In genomic region chr3:4425707-4426106, GRCh38 we compare ENCODE assay signal across 10 cellular contexts. TPM values are rescaled to one million over a fixed set of nuclear protein-coding genes. Genes with fewer than 3 reads are reported as not detected.
DNase-seq lines count a peak whose midpoint lies in the region; TF ChIP-seq lines count a peak whose summit lies in the region.
"Had no signal": no experiment of that assay in that cellular context is flagged by ENCODE, and none has a peak within 500 bp of the region (broad histone marks: within the 10 kb centered on the region; RNA-seq: fewer than 3 reads in every experiment).

No MANE protein-coding gene starts in this region.

- H3K4me3 ChIP-seq in fibroblast of the aortic adventitia (ENCODE audit: low read depth, low read length), result no peak overlapping the region

- peaks cover 55% of the 10 kb centered on the region for H3K4me1 Mint-ChIP-seq in stimulated activated naive CD8-positive, alpha-beta T cell treated with anti-CD3 and anti-CD28 coated beads, Interleukin-15, Interleukin-2, amounts not matched to agents 100 ng/mL and 50 ng/mL, for 24 hours (ENCODE audit: low read depth)

- TF ChIP-seq CTCF in fibroblast of the aortic adventitia (IDR thresholded peaks at IDR 0.05; ENCODE audit: insufficient read depth, low read length), result no peak

- peaks cover 6% of the 10 kb centered on the region for H3K9me3 Mint-ChIP-seq in stimulated activated naive CD8-positive, alpha-beta T cell treated with anti-CD3 and anti-CD28 coated beads, Interleukin-15, Interleukin-2, amounts not matched to agents 100 ng/mL and 50 ng/mL, for 24 hours

- DNase-seq in activated naive CD4-positive, alpha-beta T cell treated with Interleukin-2 at 50 U/mL for 16 hours, result peak; percentile 24
- DNase-seq in activated naive CD4-positive, alpha-beta T cell (lab: John Stamatoyannopoulos, UW), result no peak
- DNase-seq in SK-MEL-5 (ENCODE audit: low read depth, low spot score), result peak; percentile 18
- peak; percentile 7 for DNase-seq in fibroblast of the aortic adventitia (ENCODE audit: low read depth)
- no peak for DNase-seq in iPS-NIHi11 (ENCODE audit: low spot score)
- DNase-seq in GDM1 (lab: John Stamatoyannopoulos, UW), result no peak
- no peak for DNase-seq in EL
- DNase-seq: GF-D8, NCI-H524 had no signal

- no peak overlapping the region for H3K4me3 Mint-ChIP-seq in stimulated activated naive CD8-positive, alpha-beta T cell treated with anti-CD3 and anti-CD28 coated beads, Interleukin-15, Interleukin-2, amounts not matched to agents 100 ng/mL and 50 ng/mL, for 24 hours

- H3K27me3 Mint-ChIP-seq in stimulated activated naive CD8-positive, alpha-beta T cell treated with anti-CD3 and anti-CD28 coated beads, Interleukin-15, Interleukin-2, amounts not matched to agents 100 ng/mL and 50 ng/mL, for 24 hours, result no peaks in the 10 kb centered on the region

- in situ Hi-C loops in SK-MEL-5 (cut with HindIII; ENCODE audit: low pct_unique_long_range_greater_than_20kb, low sequenced_read_pairs), result no loop called here

- H3K36me3 Mint-ChIP-seq in stimulated activated naive CD8-positive, alpha-beta T cell treated with anti-CD3 and anti-CD28 coated beads, Interleukin-15, Interleukin-2, amounts not matched to agents 100 ng/mL and 50 ng/mL, for 24 hours (ENCODE audit: low read depth), result peaks cover 17% of the 10 kb centered on the region

- peak overlapping the region; percentile 96 for H3K27ac Mint-ChIP-seq in stimulated activated naive CD8-positive, alpha-beta T cell treated with anti-CD3 and anti-CD28 coated beads, Interleukin-15, Interleukin-2, amounts not matched to agents 100 ng/mL and 50 ng/mL, for 24 hours

RNA-seq across cellular contexts. Expression of gene SUMF1, which starts 41.4 kb away (rescaled TPM):
- total RNA-seq in SK-MEL-5 (2014; rRNA removed; shearing (Covaris generic)), result 70.5 and 78.2 TPM in 2 replicates
- polyA plus RNA-seq in SK-MEL-5 (2015; cell fraction: cytosol; rRNA removed), result 105 and 106 TPM in 2 replicates
- 11.5 and 16.2 TPM in 2 replicates for polyA plus RNA-seq in SK-MEL-5 (2015; cell fraction: nucleus; rRNA removed)
- 43.3 and 45.6 TPM in 2 replicates for total RNA-seq in fibroblast of the aortic adventitia (ENCODE audit: low replicate concordance)

Comparison
In these comparisons a context has a peak if more than half of its experiments do, and no peak if none do; other contexts are left out.
1. DNase-seq: peak in activated naive CD4-positive, alpha-beta T cell treated with Interleukin-2 at 50 U/mL for 16 hours (single experiment), SK-MEL-5 (single experiment) and fibroblast of the aortic adventitia (single experiment); none in activated naive CD4-positive, alpha-beta T cell (0 of 4), iPS-NIHi11 (single experiment), GDM1 (single experiment) and EL (single experiment).